28 cellular contexts compared by ENCODE assay signal in the genomic region with DNA sequence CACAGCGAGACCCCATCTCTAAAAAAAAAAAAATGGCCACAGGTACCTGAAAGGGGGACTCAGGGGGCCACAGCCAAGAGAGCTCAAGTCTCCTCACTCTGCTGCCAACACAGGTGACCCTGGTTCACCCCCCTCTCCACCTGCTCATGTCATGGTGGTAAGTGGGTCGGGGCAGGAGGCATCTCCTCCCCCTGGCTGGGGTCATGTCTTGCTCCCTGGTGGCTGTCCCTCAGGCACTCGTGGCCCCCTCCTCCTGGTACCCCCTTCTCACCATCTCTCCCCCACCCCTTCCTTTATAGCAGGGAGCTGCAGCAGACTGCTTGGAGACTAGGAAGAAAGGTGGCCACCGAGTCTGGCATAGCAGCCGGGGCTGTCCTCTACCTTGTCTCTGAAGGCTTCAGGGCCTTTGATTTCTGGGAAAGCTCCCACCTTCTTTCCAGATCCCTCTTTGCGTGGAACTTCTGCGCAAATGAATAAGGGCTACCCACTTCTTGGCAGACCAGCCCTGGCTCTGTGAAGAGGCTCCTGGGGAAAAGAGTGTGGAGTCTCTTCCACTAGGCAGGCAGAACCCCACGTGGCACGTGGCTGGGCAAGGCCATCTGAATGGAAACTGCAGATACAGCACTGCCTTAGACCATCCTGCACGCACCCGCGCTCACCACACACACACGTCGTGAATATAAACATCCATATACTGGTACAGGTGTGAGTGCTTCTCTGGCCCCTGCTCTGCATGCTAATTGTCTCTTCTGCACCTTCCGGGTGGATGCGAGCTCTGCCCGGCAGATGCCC. TPM values are rescaled to one million over a fixed set of nuclear protein-coding genes. Genes with fewer than 3 reads are reported as not detected.
DNase-seq lines count a peak whose midpoint lies in the region; ATAC-seq and TF ChIP-seq lines count a peak whose summit lies in the region.
"Had no signal": no experiment of that assay in that cellular context is flagged by ENCODE, and none has a peak within 500 bp of the region (broad histone marks: within the 10 kb centered on the region; RNA-seq: fewer than 3 reads in every experiment).

No MANE protein-coding gene starts in this region.

- no peak overlapping the region for H3K23ac ChIP-seq in H9 (ENCODE audit: insufficient read length, low read depth, low read length)

- H3K4me3 Mint-ChIP-seq in H9 (no peak overlapping the region; a peak in 1 of 5 replicates), osteocyte (ENCODE audit: unreplicated experiment) (no peak overlapping the region)
- H3K4me3 Mint-ChIP-seq: CD4-positive, alpha-beta memory T cell had no signal

- H3K23me2 ChIP-seq in H9 (ENCODE audit: insufficient read length, low read depth, low read length, poor library complexity, severe bottlenecking): no peaks in the 10 kb centered on the region

- H3T11ph ChIP-seq in H9 (ENCODE audit: low read length): no peak overlapping the region

- no peak overlapping the region for H2AK5ac ChIP-seq in H9 (ENCODE audit: insufficient read length, low read length)

- no CpG with 5 or more reads among the region's 17 CpGs for WGBS in H9 (ENCODE audit: extremely low coverage, insufficient read length, low lambda C conversion rate)

- no peak for TF ChIP-seq CTCF in H9 (conservative IDR thresholded peaks at IDR 0.05)
- TF ChIP-seq CTCF in Peyer's patch (IDR thresholded peaks at IDR 0.05): no peak
- no peak for TF ChIP-seq CTCF in osteocyte (IDR thresholded peaks at IDR 0.05)
- no peak for TF ChIP-seq CTCF in BE2C (IDR thresholded peaks at IDR 0.05; ENCODE audit: low read depth, low read length)

- no peak overlapping the region for H3K9ac ChIP-seq in H9 (ENCODE audit: extremely low read depth, insufficient read length, low read length)

- H3K4me1 Mint-ChIP-seq in H9 (peaks cover 0 to 7% of the 10 kb centered on the region in 2 experiments; a peak in 1 of 4 replicates), osteocyte (ENCODE audit: unreplicated experiment) (no peaks in the 10 kb centered on the region)
- H3K4me1 Mint-ChIP-seq: CD4-positive, alpha-beta memory T cell had no signal

- no peak overlapping the region for H3K27ac Mint-ChIP-seq in H9
- H3K27ac Mint-ChIP-seq in osteocyte (ENCODE audit: unreplicated experiment): no peak overlapping the region
- H3K27ac Mint-ChIP-seq: CD4-positive, alpha-beta memory T cell had no signal

- no peaks in the 10 kb centered on the region; the same call in 1 of the 2 replicates for H3K27me3 ChIP-seq in H9 (ENCODE audit: insufficient read depth, low read length)
- no peaks in the 10 kb centered on the region for H3K27me3 ChIP-seq in Peyer's patch
- peaks cover 5% of the 10 kb centered on the region for H3K27me3 ChIP-seq in BE2C
- H3K27me3 ChIP-seq: SJCRH30 had no signal

- no peaks in the 10 kb centered on the region for H3K4me1 ChIP-seq in H9 (ENCODE audit: insufficient read depth, low read length)
- no peaks in the 10 kb centered on the region for H3K4me1 ChIP-seq in Peyer's patch
- no peaks in the 10 kb centered on the region for H3K4me1 ChIP-seq in BE2C
- H3K4me1 ChIP-seq: A549, SJCRH30 had no signal

- H3K4me2 ChIP-seq in H9 (ENCODE audit: insufficient read depth, insufficient read length, low read length): no peak overlapping the region
- H3K4me2 ChIP-seq: A549 had no signal

- H3K27me3 Mint-ChIP-seq in H9 (ENCODE audit: low read depth): peaks cover 17% of the 10 kb centered on the region
- H3K27me3 Mint-ChIP-seq in osteocyte (ENCODE audit: unreplicated experiment): peaks cover 31% of the 10 kb centered on the region

- H4K91ac ChIP-seq in H9 (ENCODE audit: insufficient read length, low read depth, low read length): no peak overlapping the region

- H3K4me3 ChIP-seq in Peyer's patch: no peak overlapping the region
- no peak overlapping the region for H3K4me3 ChIP-seq in BE2C (ENCODE audit: low read depth, low read length)
- H3K4me3 ChIP-seq: A549, GM12878, SJCRH30 had no signal

- H3K14ac ChIP-seq in H9 (ENCODE audit: insufficient read depth, low read length): no peak overlapping the region

- H2BK15ac ChIP-seq in H9 (ENCODE audit: low read depth, low read length): no peak overlapping the region

- H3K27ac ChIP-seq in H9 (ENCODE audit: insufficient read length, low read depth, low read length) (no peak overlapping the region), Peyer's patch (no peak overlapping the region)
- H3K27ac ChIP-seq: A549, SJCRH30 had no signal

- no peak for TF ChIP-seq POLR2A in Peyer's patch (IDR thresholded peaks at IDR 0.05)

- no peaks in the 10 kb centered on the region for H3K79me2 ChIP-seq in H9 (ENCODE audit: insufficient read depth, low read length)

- no peak overlapping the region for H2BK12ac ChIP-seq in H9 (ENCODE audit: insufficient read length, low read depth, low read length)

- H3K9me3 ChIP-seq in H9 (ENCODE audit: control insufficient read depth, low read depth, low read length) (no peaks in the 10 kb centered on the region), Peyer's patch (no peaks in the 10 kb centered on the region), BE2C (no peaks in the 10 kb centered on the region)
- H3K9me3 ChIP-seq: A549, SJCRH30 had no signal

- H4K5ac ChIP-seq in H9 (ENCODE audit: insufficient read length, low read depth, low read length): no peak overlapping the region

- peaks cover 0 to 4% (median 3%) of the 10 kb centered on the region in 3 experiments; a peak in 3 of 7 replicates for H3K36me3 Mint-ChIP-seq in H9 (ENCODE audit: insufficient read depth in 1 of 3, low read depth in 3 of 3)
- no peaks in the 10 kb centered on the region for H3K36me3 Mint-ChIP-seq in osteocyte (ENCODE audit: unreplicated experiment)

- peak; percentile 26 for ATAC-seq in esophagus mucosa
- ATAC-seq: GM12878, SK-N-SH treated with all-trans-retinoic acid at 6 μM for 48 hours had no signal

- no peak overlapping the region for H4K8ac ChIP-seq in H9 (replicated peaks; ENCODE audit: insufficient read length, low read depth, low read length)

- H3K36me3 ChIP-seq in Peyer's patch (no peaks in the 10 kb centered on the region), BE2C (no peaks in the 10 kb centered on the region)
- H3K36me3 ChIP-seq: SJCRH30 had no signal

- no peak overlapping the region for H3K4ac ChIP-seq in H9 (ENCODE audit: low read depth, low read length)

- no peak overlapping the region for H3K56ac ChIP-seq in H9 (ENCODE audit: insufficient read length, low read depth, low read length)

- H4K20me1 ChIP-seq in H9 (ENCODE audit: control insufficient read depth, insufficient read depth, insufficient read length): no peaks in the 10 kb centered on the region

- no peak overlapping the region for H2AFZ ChIP-seq in H9 (ENCODE audit: low read length)

- H3K79me1 ChIP-seq in H9 (ENCODE audit: insufficient read depth, low read depth, low read length, poor library complexity, severe bottlenecking): no peaks in the 10 kb centered on the region

- peaks cover 6 to 8% of the 10 kb centered on the region in 2 experiments; a peak in 2 of 5 replicates for H3K9me3 Mint-ChIP-seq in H9
- H3K9me3 Mint-ChIP-seq in osteocyte (ENCODE audit: unreplicated experiment): no peaks in the 10 kb centered on the region

- no peak overlapping the region for H2BK5ac ChIP-seq in H9 (ENCODE audit: insufficient read length, low read length)

- no peak overlapping the region for H3K18ac ChIP-seq in H9 (ENCODE audit: insufficient read length, low read depth, low read length)

- no peak overlapping the region for H2BK120ac ChIP-seq in H9 (ENCODE audit: low read depth, low read length, poor library complexity, severe bottlenecking)

- peak; percentile 10 for DNase-seq in H9
- peak in 2 of 3 donors; percentile 13 to 18 for DNase-seq in Peyer's patch
- peak; percentile 78 for DNase-seq in osteocyte (ENCODE audit: extremely low spot score, unreplicated experiment)
- no peak for DNase-seq in NOMO-1 (lab: John Stamatoyannopoulos, UW; ENCODE audit: unreplicated experiment in 2 of 2)
- no peak for DNase-seq in NCI-H1048 (lab: John Stamatoyannopoulos, UW)
- no peak for DNase-seq in BE2C
- no peak for DNase-seq in NCI-H2029 (lab: John Stamatoyannopoulos, UW)
- DNase-seq: AML-193; C1 segment of cervical spinal cord; CD4-positive, alpha-beta memory T cell; COR-L47; DMS79; EL; GDM1; KBM-7; MV-4-11; NCI-H1105 treated with DMSO at 0.1 percent for 48 hours; NCI-H146; NCI-H1930; NCI-H446 treated with DMSO at 0.1 percent for 48 hours; NCI-H526; NCI-H82; NK-92 treated with Interleukin-12 subunit alpha and Interleukin-12 subunit beta, amount 100 ng/mL, for 24 hours; SJCRH30 had no signal

- H2BK20ac ChIP-seq in H9 (ENCODE audit: low read depth, low read length, poor library complexity, severe bottlenecking): no peak overlapping the region

RNA-seq across cellular contexts. Expression of a gene that starts 20.1 kb away (rescaled TPM):
- total RNA-seq in H9 (2021) (60.5 TPM in 2 replicates), Peyer's patch (10 to 100 TPM in 3 of 4 donors, 1 to 10 TPM in 1; 6.0 to 27.3 (median 20.9) TPM), esophagus mucosa (14.8 TPM), osteocyte (31.6 and 35.9 TPM in 2 replicates)
- 59.0 TPM for polyA plus RNA-seq in BE2C (2012; ENCODE audit: insufficient read depth, insufficient read length, low read depth)

RNA-seq across cellular contexts. Expression of a gene that starts 44.3 kb away (rescaled TPM):
- 14.6 and 15.4 TPM in 2 replicates for total RNA-seq in H9 (2021)
- under 1 TPM in 2 of 4 donors, not detected in 2; 0.47 to 0.80 TPM for total RNA-seq in Peyer's patch
- total RNA-seq in esophagus mucosa: 0.16 TPM
- total RNA-seq in osteocyte: 0.97 and 1.2 TPM in 2 replicates
- polyA plus RNA-seq in BE2C (2012; ENCODE audit: insufficient read depth, insufficient read length, low read depth): 0.19 TPM
- total RNA-seq: CD4-positive, alpha-beta memory T cell; GM12878 had no signal
- polyA plus RNA-seq: CD4-positive, alpha-beta memory T cell; GM12878 had no signal

Comparison
In these comparisons a context has a peak if more than half of its experiments do, and no peak if none do; other contexts are left out.
1. DNase-seq: peak in H9 (single experiment), Peyer's patch (2 of 3) and osteocyte (single experiment); none in NOMO-1 (0 of 2), NCI-H1048 (single experiment), BE2C (single experiment) and NCI-H2029 (single experiment).